In genomic region chr5:139968547-139969261, GRCh38 we compare ENCODE assay signal across 8 cellular contexts.
DNase-seq lines count a peak whose midpoint lies in the region; ATAC-seq and TF ChIP-seq lines count a peak whose summit lies in the region.

No MANE protein-coding gene starts in this region.

- DNase-seq in D341Med (ENCODE audit: low spot score) (peak; percentile 93), HS-5 (ENCODE audit: low read depth) (peak; percentile 46), NOMO-1 (lab: John Stamatoyannopoulos, UW; ENCODE audit: unreplicated experiment in 2 of 2) (peak; percentile 77 to 83), endothelial cell (ENCODE audit: low spot score) (peak; percentile 99), mucosa of descending colon (peak; percentile 82 to 94 (median 93))
- DNase-seq in activated CD8-positive, alpha-beta memory T cell treated with anti-CD3 and anti-CD28 coated beads, Interleukin-2, amount 50 U/mL, for 1 hour (ENCODE audit: extremely low read depth), result peak; percentile 67
- peak; percentile 86 for DNase-seq in stimulated activated CD8-positive, alpha-beta memory T cell treated with anti-CD3 and anti-CD28 coated beads, Interleukin-4, amount 100 ng/mL, for 24 hours (ENCODE audit: low read depth)

- ATAC-seq in GM21381 (IDR thresholded peaks at IDR 0.05; ENCODE audit: unreplicated experiment) (peak; percentile 95), mucosa of descending colon (peak; percentile 100)

- H3K36me3 Mint-ChIP-seq in endothelial cell (ENCODE audit: low read depth, unreplicated experiment), result no peaks in the 10 kb centered on the region

- no peak overlapping the region for H3K27ac Mint-ChIP-seq in endothelial cell (ENCODE audit: unreplicated experiment)

- H3K4me3 ChIP-seq in mucosa of descending colon, result no peak overlapping the region

- no peak overlapping the region for H3K4me3 Mint-ChIP-seq in endothelial cell (ENCODE audit: unreplicated experiment)

- H3K36me3 ChIP-seq in mucosa of descending colon (ENCODE audit: low read depth), result no peaks in the 10 kb centered on the region

- no peaks in the 10 kb centered on the region for H3K9me3 Mint-ChIP-seq in endothelial cell (ENCODE audit: unreplicated experiment)

- peaks cover under 1% of the 10 kb centered on the region for H3K4me1 Mint-ChIP-seq in endothelial cell (ENCODE audit: unreplicated experiment)

- peaks cover 3% of the 10 kb centered on the region for H3K27me3 Mint-ChIP-seq in endothelial cell (ENCODE audit: unreplicated experiment)

- no peaks in the 10 kb centered on the region for H3K9me3 ChIP-seq in mucosa of descending colon

- intact Hi-C loops in mucosa of descending colon (cut with DNase I, micrococcal nuclease), result loop anchor here (5.0 to 10.0 kb wide), 2 partner anchors 104 to 181 kb away; no protein-coding TSS in a partner anchor

- no peaks in the 10 kb centered on the region for H3K4me1 ChIP-seq in mucosa of descending colon (ENCODE audit: low read depth)

- TF ChIP-seq CTCF in endothelial cell (IDR thresholded peaks at IDR 0.05; ENCODE audit: unreplicated experiment) (peak; percentile 99), mucosa of descending colon (IDR thresholded peaks at IDR 0.05) (peak; percentile 98)

Comparison
In these comparisons a context has a peak if more than half of its experiments do, and no peak if none do; other contexts are left out.
1. DNase-seq: peak in every context shown above with its lines; median percentile 99 in endothelial cell; 93 in D341Med; 93 in mucosa of descending colon; 86 in stimulated activated CD8-positive, alpha-beta memory T cell treated with anti-CD3 and anti-CD28 coated beads, Interleukin-4, amount 100 ng/mL, for 24 hours; 80 in NOMO-1; 67 in activated CD8-positive, alpha-beta memory T cell treated with anti-CD3 and anti-CD28 coated beads, Interleukin-2, amount 50 U/mL, for 1 hour; 46 in HS-5.